In genomic region chr3:189013224-189013888, GRCh38 we compare ENCODE assay signal across 21 cellular contexts.
"Had no signal": no experiment of that assay in that cellular context is flagged by ENCODE, and none has a peak within 500 bp of the region (broad histone marks: within the 10 kb centered on the region; RNA-seq: fewer than 3 reads in every experiment).

No MANE protein-coding gene starts in this region.

- H3K4me1 Mint-ChIP-seq: nephron progenitor cell had no signal

- DNase-seq: activated naive CD4-positive, alpha-beta T cell treated with Interleukin-2 at 50 U/mL for 16 hours; adrenal gland; brain microvascular endothelial cell; caudate nucleus; dermis blood vessel endothelial cell; effector CD8-positive, alpha-beta T cell; erythroblast; foreskin fibroblast; heart right ventricle; islet precursor cell; left cardiac atrium; midbrain; nephron progenitor cell; pancreas; psoas muscle; spleen; stimulated activated CD4-positive, alpha-beta T cell treated with anti-CD3 and anti-CD28 coated beads, Interleukin-4, amount 100 ng/mL, for 1 hour; stimulated activated naive CD4-positive, alpha-beta T cell treated with Interleukin-2 at 50 U/mL for 16 hours; tibial artery had no signal

- H3K27ac Mint-ChIP-seq: nephron progenitor cell had no signal

- H3K4me3 ChIP-seq: adrenal gland, ascending aorta, heart right ventricle, pancreas, psoas muscle, right atrium auricular region, spleen, tibial artery had no signal

- H3K27ac ChIP-seq: adrenal gland, ascending aorta, brain microvascular endothelial cell, heart right ventricle, pancreas, psoas muscle, right atrium auricular region, spleen, tibial artery had no signal

- H3K4me3 Mint-ChIP-seq: nephron progenitor cell had no signal

- H3K27me3 ChIP-seq: adrenal gland, ascending aorta, brain microvascular endothelial cell, heart right ventricle, pancreas, right atrium auricular region, spleen, tibial artery had no signal

- H3K9me3 ChIP-seq: adrenal gland, pancreas, psoas muscle had no signal

- H3K36me3 ChIP-seq: adrenal gland, ascending aorta, brain microvascular endothelial cell, heart right ventricle, pancreas, right atrium auricular region, spleen had no signal

- ATAC-seq: heart right ventricle, left cardiac atrium, pancreas, psoas muscle had no signal

- H3K4me1 ChIP-seq: adrenal gland, ascending aorta, heart right ventricle, pancreas, psoas muscle, right atrium auricular region, spleen, tibial artery had no signal
